Comparison of ENCODE assay signal across 10 cellular contexts in genomic region chr1:203797216-203797615, GRCh38. TPM values are rescaled to one million over a fixed set of nuclear protein-coding genes. Genes with fewer than 3 reads are reported as not detected.
DNase-seq lines count a peak whose midpoint lies in the region; ATAC-seq and TF ChIP-seq lines count a peak whose summit lies in the region.
"Had no signal": no experiment of that assay in that cellular context is flagged by ENCODE, and none has a peak within 500 bp of the region (broad histone marks: within the 10 kb centered on the region; RNA-seq: fewer than 3 reads in every experiment).

No MANE protein-coding gene starts in this region.

- BruUV-seq in PC-3 (replicated peaks; lab: Mats Ljungman, UMichigan), result no TSS peak

- no peaks in the 10 kb centered on the region for H3K27me3 ChIP-seq in PC-3 (ENCODE audit: low read length)
- H3K27me3 ChIP-seq: right atrium auricular region had no signal

- H3K4me1 ChIP-seq in ES-I3 (ENCODE audit: insufficient read depth, low read length), result no peaks in the 10 kb centered on the region; the same call in 1 of the 2 replicates
- H3K4me1 ChIP-seq in PC-3 (ENCODE audit: insufficient read depth, low read length), result peaks cover 25% of the 10 kb centered on the region

- TF ChIP-seq CTCF in PC-3 (conservative IDR thresholded peaks at IDR 0.05; ENCODE audit: low read depth, low read length) (no peak), epithelial cell of esophagus (IDR thresholded peaks at IDR 0.05; ENCODE audit: insufficient read depth, low read depth, low read length, missing control alignments) (no peak), progenitor cell of endocrine pancreas (IDR thresholded peaks at IDR 0.05; ENCODE audit: unreplicated experiment) (no peak)

- H3K27ac ChIP-seq in PC-3 (ENCODE audit: low read length), result no peak overlapping the region

- H3K36me3 Mint-ChIP-seq in progenitor cell of endocrine pancreas (ENCODE audit: insufficient read depth), result peaks cover 29% of the 10 kb centered on the region

- peaks cover 8% of the 10 kb centered on the region for H3K9me3 Mint-ChIP-seq in progenitor cell of endocrine pancreas (ENCODE audit: low read depth)

- no peaks in the 10 kb centered on the region for H3K27me3 Mint-ChIP-seq in progenitor cell of endocrine pancreas

- peaks cover 50% of the 10 kb centered on the region for H4K20me1 ChIP-seq in PC-3 (ENCODE audit: low read length)

- peak overlapping the region; percentile 92 for H3K4me2 ChIP-seq in PC-3 (ENCODE audit: low read length)

- DNase-seq in PC-3 (no peak), epithelial cell of esophagus (ENCODE audit: low read depth) (no peak), progenitor cell of endocrine pancreas (ENCODE audit: low spot score, unreplicated experiment) (no peak), cortex of kidney (lab: John Stamatoyannopoulos, UW) (no peak), NCI-H510A treated with DMSO at 0.1 percent for 48 hours (lab: John Stamatoyannopoulos, UW) (no peak)
- DNase-seq: SW 1271 had no signal

- intact Hi-C loops in PC-3 (cut with micrococcal nuclease), result loop anchor here (5.0 to 10.0 kb wide), 3 partner anchors 172 to 262 kb away; partner anchors contain the start of gene ATP2B4

- H3K4me3 ChIP-seq in PC-3 (ENCODE audit: low read length) (peak overlapping the region; percentile 89), epithelial cell of esophagus (ENCODE audit: low read length) (peak overlapping the region; percentile 94)

- H3K9ac ChIP-seq in ES-I3 (ENCODE audit: low read depth, low read length) (peak overlapping the region; percentile 73; the same call in 1 of the 2 replicates), PC-3 (ENCODE audit: low read length) (no peak overlapping the region)

- no peaks in the 10 kb centered on the region for H3K9me2 ChIP-seq in PC-3 (replicated peaks; ENCODE audit: low read length)

- CTCF ChIA-PET in PC-3 (lab: Charles Lee), result no interaction called here

- H3K4me1 Mint-ChIP-seq in progenitor cell of endocrine pancreas (ENCODE audit: low read depth), result peaks cover 21% of the 10 kb centered on the region

- H3K4me3 Mint-ChIP-seq in progenitor cell of endocrine pancreas (ENCODE audit: low read depth), result peak overlapping the region; percentile 99

- 0 out of 2 replicates have a peak, but pooled peaks cover 4% of the 10 kb centered on the region for H3K36me3 ChIP-seq in ES-I3 (ENCODE audit: insufficient read depth, low read length)
- H3K36me3 ChIP-seq in PC-3 (ENCODE audit: low read depth, low read length), result peaks cover 43% of the 10 kb centered on the region
- H3K36me3 ChIP-seq: right atrium auricular region had no signal

- peaks cover 71% of the 10 kb centered on the region for H3K79me2 ChIP-seq in PC-3 (ENCODE audit: low read length)

- no peak for ATAC-seq in PC-3
- ATAC-seq in GM21390 (IDR thresholded peaks at IDR 0.05; ENCODE audit: unreplicated experiment), result no peak
- no peak for ATAC-seq in HG03521 (IDR thresholded peaks at IDR 0.05; ENCODE audit: unreplicated experiment)

- H3K9me3 ChIP-seq in ES-I3 (ENCODE audit: control insufficient read depth, insufficient read depth, low read length) (no peaks in the 10 kb centered on the region), PC-3 (ENCODE audit: low read length) (no peaks in the 10 kb centered on the region)
- H3K9me3 ChIP-seq: right atrium auricular region had no signal

- H3F3A ChIP-seq in PC-3 (ENCODE audit: low read length, unreplicated experiment), result no peaks in the 10 kb centered on the region

- H3K27ac Mint-ChIP-seq in progenitor cell of endocrine pancreas, result peak overlapping the region; percentile 99

- no peak overlapping the region for H2AFZ ChIP-seq in PC-3 (ENCODE audit: low read length)

- POLR2A ChIA-PET in PC-3 (lab: Charles Lee; ENCODE audit: unreplicated experiment), result no interaction called here

RNA-seq across cellular contexts. Expression of gene ZBED6, which starts 1.8 kb away (rescaled TPM):
- total RNA-seq in PC-3 (2014; rRNA removed), result 12.9 and 13.1 TPM in 2 replicates
- 35.3 and 36.1 TPM in 2 replicates for total RNA-seq in progenitor cell of endocrine pancreas

RNA-seq across cellular contexts. Expression of gene ZC3H11A, which starts 1.8 kb away (rescaled TPM):
- total RNA-seq in PC-3 (2014; rRNA removed) (64.6 and 77.9 TPM in 2 replicates), progenitor cell of endocrine pancreas (98.9 and 100 TPM in 2 replicates)

RNA-seq across cellular contexts. Expression of gene LAX1, which starts 32.2 kb away (rescaled TPM):
- total RNA-seq in PC-3 (2014; rRNA removed) (not detected in 2 replicates), progenitor cell of endocrine pancreas (not detected in 2 replicates)
- total RNA-seq: right atrium auricular region had no signal
